ENCODE assay signal across 1 cellular context in genomic region chr14:20878695-20879094, GRCh38.
TF ChIP-seq lines count a peak whose summit lies in the region.

No MANE protein-coding gene starts in this region.

TF ChIP-seq in K562, 482 proteins besides CTCF, POLR2A, EP300 and RAD21:
- no peak for TF ChIP-seq SREBF1 (IDR thresholded peaks at IDR 0.05; ENCODE audit: borderline replicate concordance, low read depth, low read length)
- no peak for TF ChIP-seq POLR2B (IDR thresholded peaks at IDR 0.05; ENCODE audit: low read depth, partially characterized antibody)
- TF ChIP-seq TFE3 (CRISPR knock-in tag; IDR thresholded peaks at IDR 0.05) = peak; percentile 78
- peak; percentile 71 for TF ChIP-seq RAD51 (IDR thresholded peaks at IDR 0.05; ENCODE audit: borderline replicate concordance, low read depth)
